Comparison of ENCODE assay signal across 8 cellular contexts in the genomic region with DNA sequence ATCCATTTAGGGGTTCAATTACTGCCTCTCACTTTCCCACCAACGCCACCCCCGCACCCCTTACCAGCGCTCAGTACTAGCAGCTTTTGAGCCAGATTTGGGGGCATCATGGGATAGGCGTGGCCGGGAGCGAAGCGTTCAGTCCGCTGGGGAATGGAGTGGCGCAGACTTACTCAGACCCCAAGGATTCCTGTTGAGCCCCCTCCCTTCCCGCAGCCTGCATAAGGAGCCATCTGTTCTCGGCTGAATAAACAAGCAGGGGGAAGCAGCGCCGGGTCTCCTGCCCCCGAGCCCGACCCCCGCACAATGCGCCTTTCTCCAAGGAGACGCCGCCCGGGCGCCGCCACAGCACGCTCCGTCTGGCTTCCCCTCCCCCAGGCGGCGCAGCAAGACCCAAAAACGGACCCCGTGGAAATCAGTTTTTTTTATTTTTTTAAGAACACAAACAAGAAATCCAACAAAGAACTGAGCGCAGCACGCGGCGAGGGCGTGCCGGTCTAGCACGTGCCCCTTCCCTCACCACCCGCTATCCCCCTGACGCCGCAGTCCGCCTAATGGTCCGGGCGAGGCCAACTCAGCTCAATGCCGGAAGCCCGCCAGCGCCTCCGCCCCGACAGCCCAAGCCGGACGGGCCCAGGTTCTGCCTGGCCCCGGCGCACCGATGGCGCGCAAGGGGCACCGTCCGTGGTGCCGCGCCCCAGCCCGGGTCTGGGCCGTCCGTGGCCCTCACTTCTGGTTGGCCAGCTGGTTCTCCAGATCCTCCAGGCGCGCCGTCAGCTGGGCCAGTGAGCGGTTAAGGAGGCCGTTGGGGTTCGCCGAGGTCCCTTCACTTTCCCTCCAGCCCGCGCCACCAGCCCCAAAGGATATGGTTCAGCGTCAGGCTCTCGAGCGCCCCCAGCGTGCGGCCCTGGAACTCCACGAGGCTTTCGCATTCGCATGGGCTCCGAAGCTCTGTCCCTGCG. TPM values are rescaled to one million over a fixed set of nuclear protein-coding genes. Genes with fewer than 3 reads are reported as not detected.
A peak's percentile ranks its signal among the peaks of the same experiment; 100 is the strongest.
DNase-seq lines count a peak whose midpoint lies in the region; ATAC-seq, FAIRE-seq and TF ChIP-seq lines count a peak whose summit lies in the region.

No MANE protein-coding gene starts in this region.

- no peak for FAIRE-seq in HepG2 (lab: Jason Lieb, UNC)

- BruUV-seq in HCT116 (replicated peaks; lab: Mats Ljungman, UMichigan) = no TSS peak
- BruUV-seq in HepG2 (replicated peaks; lab: Mats Ljungman, UMichigan) = no TSS peak

- no peaks in the 10 kb centered on the region for H3K79me2 ChIP-seq in HCT116 (ENCODE audit: insufficient read depth, low read length)
- H3K79me2 ChIP-seq in HepG2 (ENCODE audit: insufficient read depth, low read length) = no peaks in the 10 kb centered on the region

- H3K9me3 Mint-ChIP-seq in CD4-positive, CD25-positive, alpha-beta regulatory T cell = peaks cover 0 to 2% (median 0%) of the 10 kb centered on the region in 7 donors
- no peaks in the 10 kb centered on the region for H3K9me3 Mint-ChIP-seq in dendritic cell treated with granulocyte-macrophage colony-stimulating factor and Interleukin-4, amounts not matched to agents 40 ng/mL and 50 ng/mL, for 4 days

- no peak overlapping the region for H3K27ac ChIP-seq in CD4-positive, CD25-positive, alpha-beta regulatory T cell (ENCODE audit: insufficient read depth, low read length, poor library complexity, severe bottlenecking)
- H3K27ac ChIP-seq in HCT116 (ENCODE audit: low read depth, low read length) (peak overlapping the region; percentile 23; the same call in 1 of the 2 replicates), HepG2 (ENCODE audit: extremely low read length, insufficient read depth, low read length) (no peak overlapping the region)

- H3K9me3 ChIP-seq in CD4-positive, CD25-positive, alpha-beta regulatory T cell (ENCODE audit: control insufficient read depth in 2 of 2, low read length in 2 of 2) = no peaks in the 10 kb centered on the region
- H3K9me3 ChIP-seq in HCT116 (ENCODE audit: control insufficient read depth in 1 of 2, insufficient read depth in 1 of 2, low read depth in 1 of 2, low read length in 2 of 2) (peaks cover 0 to 3% of the 10 kb centered on the region in 2 experiments; a peak in 1 of 4 replicates), HepG2 (ENCODE audit: low read length) (no peaks in the 10 kb centered on the region)

- peak; percentile 59 to 80 (median 68) for DNase-seq in CD4-positive, CD25-positive, alpha-beta regulatory T cell
- DNase-seq in HCT116 (ENCODE audit: low read depth, low spot score) (peak; percentile 26), NCI-H226 (peak; percentile 32), HepG2 (ENCODE audit: low spot score) (peak; percentile 50)
- peak; percentile 78 for DNase-seq in activated CD4-positive, alpha-beta T cell treated with anti-CD3 and anti-CD28 coated beads, Interleukin-2, amount 50 U/mL, for 1 hour
- DNase-seq in stimulated activated CD4-positive, alpha-beta T cell treated with anti-CD3 and anti-CD28 coated beads, Interleukin-2, amount 100 ng/mL, for 4 hours (ENCODE audit: low read depth) = peak; percentile 71

- peaks cover 31% of the 10 kb centered on the region for H3K27me3 Mint-ChIP-seq in CD4-positive, CD25-positive, alpha-beta regulatory T cell
- H3K27me3 Mint-ChIP-seq in dendritic cell treated with granulocyte-macrophage colony-stimulating factor and Interleukin-4, amounts not matched to agents 40 ng/mL and 50 ng/mL, for 4 days = peaks cover 52% of the 10 kb centered on the region

- peak; percentile 85 to 86 for ATAC-seq in CD4-positive, CD25-positive, alpha-beta regulatory T cell (ENCODE audit: low read depth in 2 of 2)
- ATAC-seq in HCT116 = peak; percentile 91
- peak; percentile 87 for ATAC-seq in HepG2
- ATAC-seq in GM18870 (IDR thresholded peaks at IDR 0.05; ENCODE audit: unreplicated experiment) = no peak

- RAD21 ChIA-PET in HCT116 (lab: Charles Lee; ENCODE audit: low non-redundant PET in 1 of 2, low total read pairs in 2 of 2, uncharacterized antibody in 2 of 2, unreplicated experiment in 2 of 2) = no interaction called here

- H4K20me1 ChIP-seq in HCT116 (ENCODE audit: insufficient read depth) = no peaks in the 10 kb centered on the region
- H4K20me1 ChIP-seq in HepG2 (ENCODE audit: insufficient read depth, low read length) = no peaks in the 10 kb centered on the region

- H3K4me1 ChIP-seq in CD4-positive, CD25-positive, alpha-beta regulatory T cell (ENCODE audit: control insufficient read depth, insufficient read depth, low read length, poor library complexity, severe bottlenecking) = peaks cover 15% of the 10 kb centered on the region
- H3K4me1 ChIP-seq in HCT116 (ENCODE audit: control insufficient read depth in 1 of 2, insufficient read depth in 2 of 2, low read length in 2 of 2) (peaks cover 0 to 12% of the 10 kb centered on the region in 2 experiments; a peak in 2 of 4 replicates), HepG2 (ENCODE audit: insufficient read depth, low read length) (peaks cover 16% of the 10 kb centered on the region; the same call in 1 of the 2 replicates)

- H3K4me3 ChIP-seq in CD4-positive, CD25-positive, alpha-beta regulatory T cell (ENCODE audit: low read depth, low read length) = no peak overlapping the region
- H3K4me3 ChIP-seq in HCT116 (replicated peaks in 1 of 2; ENCODE audit: low read depth in 1 of 2, low read length in 2 of 2) (peak overlapping the region; percentile 32 to 59), HepG2 (replicated peaks in 1 of 3; ENCODE audit: insufficient read depth in 1 of 3, low read depth in 2 of 3, low read length in 3 of 3) (peak overlapping the region in 2 of 3 experiments; percentile 37 to 60; a peak in 3 of 6 replicates)

- TF ChIP-seq CTCF in HCT116 (IDR thresholded peaks at IDR 0.05 in 2 of 3, conservative IDR thresholded peaks at IDR 0.05 in 1 of 3; ENCODE audit: borderline replicate concordance in 1 of 3, insufficient read depth in 1 of 3, low read depth in 2 of 3, low read length in 2 of 3) (peak; percentile 40 to 97 (median 94); a peak in 5 of 6 replicates), HepG2 (CRISPR knock-in tag; IDR thresholded peaks at IDR 0.05) (peak; percentile 91)

- TF ChIP-seq POLR2A in HCT116 (IDR thresholded peaks at IDR 0.05; ENCODE audit: borderline replicate concordance, extremely low read depth, insufficient read depth, insufficient read length) (no peak), HepG2 (IDR thresholded peaks at IDR 0.05; ENCODE audit: insufficient read depth in 1 of 2, low read depth in 2 of 2, low read length in 2 of 2) (no peak)

- WGBS in HepG2 (ENCODE audit: low lambda C conversion rate) = 27% methylated on average over 66 of the region's 79 CpGs

- TF ChIP-seq EP300 in HepG2 (IDR thresholded peaks at IDR 0.05; ENCODE audit: low read depth in 2 of 2, low read length in 2 of 2) (no peak), HepG2 (CRISPR knock-in tag; IDR thresholded peaks at IDR 0.05; ENCODE audit: borderline replicate concordance) (no peak)

- H3K9me2 ChIP-seq in HCT116 (ENCODE audit: insufficient read depth) = no peaks in the 10 kb centered on the region

- H3K4me2 ChIP-seq in HCT116 (ENCODE audit: low read length) (peak overlapping the region; percentile 87), HepG2 (ENCODE audit: low read depth, low read length) (peak overlapping the region; percentile 71)

- no peaks in the 10 kb centered on the region for H3K36me3 ChIP-seq in CD4-positive, CD25-positive, alpha-beta regulatory T cell (ENCODE audit: control insufficient read depth, insufficient read depth, low read length)
- H3K36me3 ChIP-seq in HCT116 (ENCODE audit: control insufficient read depth in 1 of 2, insufficient read depth in 2 of 2, low read length in 2 of 2) (no peaks in the 10 kb centered on the region), HepG2 (replicated peaks in 1 of 2; ENCODE audit: control insufficient read depth in 1 of 2, insufficient read depth in 2 of 2, low read length in 2 of 2) (no peaks in the 10 kb centered on the region)

- TF ChIP-seq RAD21 in HCT116 (IDR thresholded peaks at IDR 0.05; ENCODE audit: low read depth) = no peak
- TF ChIP-seq RAD21 in HepG2 (CRISPR knock-in tag; IDR thresholded peaks at IDR 0.05) = peak; percentile 24; the same call in 1 of the 2 replicates

- peak overlapping the region; percentile 81 for H2AFZ ChIP-seq in HCT116 (ENCODE audit: low read depth, low read length, poor library complexity, severe bottlenecking)
- no peak overlapping the region for H2AFZ ChIP-seq in HepG2 (ENCODE audit: low read length)

- peak overlapping the region; percentile 2 to 87 (median 66) for H3K4me3 Mint-ChIP-seq in CD4-positive, CD25-positive, alpha-beta regulatory T cell
- peak overlapping the region; percentile 70 for H3K4me3 Mint-ChIP-seq in dendritic cell treated with granulocyte-macrophage colony-stimulating factor and Interleukin-4, amounts not matched to agents 40 ng/mL and 50 ng/mL, for 4 days

- intact Hi-C loops in HCT116 (cut with micrococcal nuclease) (no loop called here), HepG2 (cut with micrococcal nuclease; ENCODE audit: unreplicated experiment) (loop anchor here (5.0 kb wide), 1 partner anchor 156 kb away; no protein-coding TSS in a partner anchor)
- intact Hi-C loops in dendritic cell treated with granulocyte-macrophage colony-stimulating factor and Interleukin-4, amounts not matched to agents 40 ng/mL and 50 ng/mL, for 4 days (cut with micrococcal nuclease) = loop anchor here (5.0 kb wide), 1 partner anchor 196 kb away; no protein-coding TSS in a partner anchor

- CTCF ChIA-PET in HCT116 (lab: Charles Lee) = interaction anchor here (0.8 to 5.4 kb wide), 14 partner anchors 7 to 478 kb away, joined by 3 to 30 read pairs (median 4); no protein-coding TSS in a partner anchor
- CTCF ChIA-PET in HepG2 (lab: Yijun Ruan, JAX; ENCODE audit: low intra/inter-chr PET ratio, low total read pairs) = interaction anchor here (1.1 kb wide), 1 partner anchor 18 kb away, joined by 3 read pairs; no protein-coding TSS in a partner anchor

- no peak overlapping the region for H3K27ac Mint-ChIP-seq in CD4-positive, CD25-positive, alpha-beta regulatory T cell
- peak overlapping the region; percentile 51 for H3K27ac Mint-ChIP-seq in dendritic cell treated with granulocyte-macrophage colony-stimulating factor and Interleukin-4, amounts not matched to agents 40 ng/mL and 50 ng/mL, for 4 days

- POLR2A ChIA-PET in HCT116 (lab: Charles Lee) = interaction anchor here (1.9 kb wide), 1 partner anchor 7 kb away, joined by 6 read pairs; no protein-coding TSS in a partner anchor
- POLR2A ChIA-PET in HepG2 (lab: Yijun Ruan, JAX) = interaction anchor here (0.6 to 1.0 kb wide), 2 partner anchors 161 to 600 kb away, joined by 3 read pairs; no protein-coding TSS in a partner anchor

- H3K27me3 ChIP-seq in CD4-positive, CD25-positive, alpha-beta regulatory T cell (ENCODE audit: control insufficient read depth, insufficient read depth, low read length) = peaks cover 11% of the 10 kb centered on the region
- H3K27me3 ChIP-seq in HCT116 (ENCODE audit: insufficient read depth, low read length) (no peaks in the 10 kb centered on the region), HepG2 (ENCODE audit: control insufficient read depth in 1 of 2, insufficient read depth in 2 of 2, low read length in 2 of 2) (peaks cover 4 to 60% of the 10 kb centered on the region in 2 experiments; a peak in 4 of 5 replicates)

- H3K36me3 Mint-ChIP-seq in CD4-positive, CD25-positive, alpha-beta regulatory T cell = no peaks in the 10 kb centered on the region
- no peaks in the 10 kb centered on the region for H3K36me3 Mint-ChIP-seq in dendritic cell treated with granulocyte-macrophage colony-stimulating factor and Interleukin-4, amounts not matched to agents 40 ng/mL and 50 ng/mL, for 4 days (ENCODE audit: low read depth)

- peaks cover 0 to 18% (median 1%) of the 10 kb centered on the region in 4 donors for H3K4me1 Mint-ChIP-seq in CD4-positive, CD25-positive, alpha-beta regulatory T cell
- peaks cover 25% of the 10 kb centered on the region for H3K4me1 Mint-ChIP-seq in dendritic cell treated with granulocyte-macrophage colony-stimulating factor and Interleukin-4, amounts not matched to agents 40 ng/mL and 50 ng/mL, for 4 days (ENCODE audit: low read depth)

- H3K9ac ChIP-seq in HCT116 (ENCODE audit: low read length) = peak overlapping the region; percentile 52; the same call in 1 of the 2 replicates
- no peak overlapping the region for H3K9ac ChIP-seq in HepG2 (ENCODE audit: insufficient read depth, low read depth, low read length)

- in situ Hi-C loops in HepG2 (cut with HindIII; ENCODE audit: extremely low pct_ligation_motif_present, low pct_unique_long_range_greater_than_20kb) = loop anchor here (10.0 kb wide), 1 partner anchor 279 kb away; no protein-coding TSS in a partner anchor

RNA-seq across cellular contexts. Expression of a gene that starts 13.3 kb away (rescaled TPM):
- total RNA-seq in CD4-positive, CD25-positive, alpha-beta regulatory T cell = not detected
- not detected for polyA plus RNA-seq in CD4-positive, CD25-positive, alpha-beta regulatory T cell
- total RNA-seq in HCT116 (2021; ENCODE audit: unreplicated experiment) (not detected), HepG2 (2016; rRNA removed; fragmentation: Illumina TruSeq; extraction: Trizol) (not detected in 2 replicates)
- 0.05 and 0.08 TPM in 2 replicates for polyA plus RNA-seq in HCT116 (2012)
- total RNA-seq in HepG2 (2016; cell fraction: cytosol; rRNA removed; fragmentation: Illumina TruSeq; extraction: Trizol; ENCODE audit: low read depth) = not detected in 2 replicates
- not detected in 2 replicates for total RNA-seq in HepG2 (2016; cell fraction: insoluble cytoplasmic fraction; rRNA removed; fragmentation: Illumina TruSeq; extraction: Trizol)
- not detected in 2 replicates for total RNA-seq in HepG2 (2016; cell fraction: membrane; rRNA removed; fragmentation: Illumina TruSeq; extraction: Trizol)
- total RNA-seq in HepG2 (2016; cell fraction: nucleus; rRNA removed; fragmentation: Illumina TruSeq; extraction: Trizol) = not detected in 2 replicates
- polyA plus RNA-seq in HepG2 (2011; rRNA removed) = not detected in 2 replicates
- not detected in 2 replicates for polyA plus RNA-seq in HepG2 (2011; cell fraction: cytosol; rRNA removed)
- polyA plus RNA-seq in HepG2 (2011; cell fraction: nucleus; rRNA removed) = not detected in 2 replicates
- polyA plus RNA-seq in HepG2 (2012) = not detected in 2 replicates
- polyA plus RNA-seq in HepG2 (2016; cell fraction: cytosol; fragmentation: Illumina TruSeq; extraction: Trizol; ENCODE audit: low read depth) = not detected in 2 replicates
- polyA plus RNA-seq in HepG2 (2016; cell fraction: insoluble cytoplasmic fraction; fragmentation: Illumina TruSeq; extraction: Trizol; ENCODE audit: low read depth) = not detected in 2 replicates
- polyA plus RNA-seq in HepG2 (2016; cell fraction: membrane; fragmentation: Illumina TruSeq; extraction: Trizol; ENCODE audit: low read depth) = not detected in 2 replicates
- polyA plus RNA-seq in HepG2 (2016; cell fraction: nucleus; fragmentation: Illumina TruSeq; extraction: Trizol; ENCODE audit: insufficient read depth, low read depth) = not detected in 2 replicates
- not detected in 2 replicates for polyA minus RNA-seq in HepG2 (2011; rRNA and poly(A)+ RNA removed; ENCODE audit: low replicate concordance)
- not detected in 2 replicates for polyA minus RNA-seq in HepG2 (2011; cell fraction: cytosol; rRNA and poly(A)+ RNA removed)
- not detected in 2 replicates for polyA minus RNA-seq in HepG2 (2011; cell fraction: nucleus; rRNA and poly(A)+ RNA removed)

RNA-seq across cellular contexts. Expression of a gene that starts 14.8 kb away (rescaled TPM):
- not detected for total RNA-seq in CD4-positive, CD25-positive, alpha-beta regulatory T cell
- polyA plus RNA-seq in CD4-positive, CD25-positive, alpha-beta regulatory T cell = under 1 TPM in 1 of 4 donors, not detected in 3; 0.10 TPM
- total RNA-seq in HCT116 (2021; ENCODE audit: unreplicated experiment) (0.64 TPM), HepG2 (2016; rRNA removed; fragmentation: Illumina TruSeq; extraction: Trizol) (not detected in 2 replicates)
- 0.61 and 0.62 TPM in 2 replicates for polyA plus RNA-seq in HCT116 (2012)
- not detected in 2 replicates for total RNA-seq in HepG2 (2016; cell fraction: cytosol; rRNA removed; fragmentation: Illumina TruSeq; extraction: Trizol; ENCODE audit: low read depth)
- not detected in 2 replicates for total RNA-seq in HepG2 (2016; cell fraction: insoluble cytoplasmic fraction; rRNA removed; fragmentation: Illumina TruSeq; extraction: Trizol)
- not detected in 2 replicates for total RNA-seq in HepG2 (2016; cell fraction: membrane; rRNA removed; fragmentation: Illumina TruSeq; extraction: Trizol)
- total RNA-seq in HepG2 (2016; cell fraction: nucleus; rRNA removed; fragmentation: Illumina TruSeq; extraction: Trizol) = not detected in 2 replicates
- polyA plus RNA-seq in HepG2 (2011; rRNA removed) = 0.04 TPM in 1 of 2 replicates, not detected in the other
- polyA plus RNA-seq in HepG2 (2011; cell fraction: cytosol; rRNA removed) = not detected in 2 replicates
- 0.11 TPM in 1 of 2 replicates, not detected in the other for polyA plus RNA-seq in HepG2 (2011; cell fraction: nucleus; rRNA removed)
- not detected in 2 replicates for polyA plus RNA-seq in HepG2 (2012)
- not detected in 2 replicates for polyA plus RNA-seq in HepG2 (2016; cell fraction: cytosol; fragmentation: Illumina TruSeq; extraction: Trizol; ENCODE audit: low read depth)
- not detected in 2 replicates for polyA plus RNA-seq in HepG2 (2016; cell fraction: insoluble cytoplasmic fraction; fragmentation: Illumina TruSeq; extraction: Trizol; ENCODE audit: low read depth)
- polyA plus RNA-seq in HepG2 (2016; cell fraction: membrane; fragmentation: Illumina TruSeq; extraction: Trizol; ENCODE audit: low read depth) = not detected in 2 replicates
- polyA plus RNA-seq in HepG2 (2016; cell fraction: nucleus; fragmentation: Illumina TruSeq; extraction: Trizol; ENCODE audit: insufficient read depth, low read depth) = not detected in 2 replicates
- not detected in 2 replicates for polyA minus RNA-seq in HepG2 (2011; rRNA and poly(A)+ RNA removed; ENCODE audit: low replicate concordance)
- polyA minus RNA-seq in HepG2 (2011; cell fraction: cytosol; rRNA and poly(A)+ RNA removed) = not detected in 2 replicates
- not detected in 2 replicates for polyA minus RNA-seq in HepG2 (2011; cell fraction: nucleus; rRNA and poly(A)+ RNA removed)

RNA-seq across cellular contexts. Expression of a gene that starts 39.0 kb away (rescaled TPM):
- total RNA-seq in CD4-positive, CD25-positive, alpha-beta regulatory T cell = not detected
- not detected for polyA plus RNA-seq in CD4-positive, CD25-positive, alpha-beta regulatory T cell
- total RNA-seq in HCT116 (2021; ENCODE audit: unreplicated experiment) = 5.4 TPM
- polyA plus RNA-seq in HCT116 (2012) = 24.2 and 27.3 TPM in 2 replicates
- not detected in 2 replicates for total RNA-seq in HepG2 (2016; rRNA removed; fragmentation: Illumina TruSeq; extraction: Trizol)
- not detected in 2 replicates for total RNA-seq in HepG2 (2016; cell fraction: cytosol; rRNA removed; fragmentation: Illumina TruSeq; extraction: Trizol; ENCODE audit: low read depth)
- total RNA-seq in HepG2 (2016; cell fraction: insoluble cytoplasmic fraction; rRNA removed; fragmentation: Illumina TruSeq; extraction: Trizol) = not detected in 2 replicates
- not detected in 2 replicates for total RNA-seq in HepG2 (2016; cell fraction: membrane; rRNA removed; fragmentation: Illumina TruSeq; extraction: Trizol)
- not detected in 2 replicates for total RNA-seq in HepG2 (2016; cell fraction: nucleus; rRNA removed; fragmentation: Illumina TruSeq; extraction: Trizol)
- polyA plus RNA-seq in HepG2 (2011; rRNA removed) = 0.13 TPM in 1 of 2 replicates, not detected in the other
- polyA plus RNA-seq in HepG2 (2011; cell fraction: cytosol; rRNA removed) = 0.28 TPM in 1 of 2 replicates, not detected in the other
- polyA plus RNA-seq in HepG2 (2011; cell fraction: nucleus; rRNA removed) = not detected in 2 replicates
- polyA plus RNA-seq in HepG2 (2012) = not detected in 2 replicates
- not detected in 2 replicates for polyA plus RNA-seq in HepG2 (2016; cell fraction: cytosol; fragmentation: Illumina TruSeq; extraction: Trizol; ENCODE audit: low read depth)
- polyA plus RNA-seq in HepG2 (2016; cell fraction: insoluble cytoplasmic fraction; fragmentation: Illumina TruSeq; extraction: Trizol; ENCODE audit: low read depth) = not detected in 2 replicates
- not detected in 2 replicates for polyA plus RNA-seq in HepG2 (2016; cell fraction: membrane; fragmentation: Illumina TruSeq; extraction: Trizol; ENCODE audit: low read depth)
- not detected in 2 replicates for polyA plus RNA-seq in HepG2 (2016; cell fraction: nucleus; fragmentation: Illumina TruSeq; extraction: Trizol; ENCODE audit: insufficient read depth, low read depth)
- 116 TPM in 1 of 2 replicates, not detected in the other for polyA minus RNA-seq in HepG2 (2011; rRNA and poly(A)+ RNA removed; ENCODE audit: low replicate concordance)
- polyA minus RNA-seq in HepG2 (2011; cell fraction: cytosol; rRNA and poly(A)+ RNA removed) = 10.7 and 13.4 TPM in 2 replicates
- 2.5 and 8.4 TPM in 2 replicates for polyA minus RNA-seq in HepG2 (2011; cell fraction: nucleus; rRNA and poly(A)+ RNA removed)

RNA-seq across cellular contexts. Expression of a gene that starts 54.9 kb away (rescaled TPM):
- 8.2 TPM for total RNA-seq in CD4-positive, CD25-positive, alpha-beta regulatory T cell
- polyA plus RNA-seq in CD4-positive, CD25-positive, alpha-beta regulatory T cell = 1 to 10 TPM; 2.2 to 6.3 (median 3.7) TPM
- total RNA-seq in HCT116 (2021; ENCODE audit: unreplicated experiment) (100 TPM), HepG2 (2016; rRNA removed; fragmentation: Illumina TruSeq; extraction: Trizol) (36.0 and 65.1 TPM in 2 replicates)
- 115 and 117 TPM in 2 replicates for polyA plus RNA-seq in HCT116 (2012)
- total RNA-seq in HepG2 (2016; cell fraction: cytosol; rRNA removed; fragmentation: Illumina TruSeq; extraction: Trizol; ENCODE audit: low read depth) = 6.2 and 6.3 TPM in 2 replicates
- 34.4 and 64.3 TPM in 2 replicates for total RNA-seq in HepG2 (2016; cell fraction: insoluble cytoplasmic fraction; rRNA removed; fragmentation: Illumina TruSeq; extraction: Trizol)
- total RNA-seq in HepG2 (2016; cell fraction: membrane; rRNA removed; fragmentation: Illumina TruSeq; extraction: Trizol) = 21.2 and 23.6 TPM in 2 replicates
- total RNA-seq in HepG2 (2016; cell fraction: nucleus; rRNA removed; fragmentation: Illumina TruSeq; extraction: Trizol) = 61.5 and 66.3 TPM in 2 replicates
- 49.0 and 67.2 TPM in 2 replicates for polyA plus RNA-seq in HepG2 (2011; rRNA removed)
- 51.5 and 81.1 TPM in 2 replicates for polyA plus RNA-seq in HepG2 (2011; cell fraction: cytosol; rRNA removed)
- 16.0 and 26.7 TPM in 2 replicates for polyA plus RNA-seq in HepG2 (2011; cell fraction: nucleus; rRNA removed)
- 44.1 and 51.7 TPM in 2 replicates for polyA plus RNA-seq in HepG2 (2012)
- polyA plus RNA-seq in HepG2 (2016; cell fraction: cytosol; fragmentation: Illumina TruSeq; extraction: Trizol; ENCODE audit: low read depth) = 5.0 TPM in 2 replicates
- 33.1 and 34.5 TPM in 2 replicates for polyA plus RNA-seq in HepG2 (2016; cell fraction: insoluble cytoplasmic fraction; fragmentation: Illumina TruSeq; extraction: Trizol; ENCODE audit: low read depth)
- polyA plus RNA-seq in HepG2 (2016; cell fraction: membrane; fragmentation: Illumina TruSeq; extraction: Trizol; ENCODE audit: low read depth) = 13.3 and 15.5 TPM in 2 replicates
- 86.0 and 86.3 TPM in 2 replicates for polyA plus RNA-seq in HepG2 (2016; cell fraction: nucleus; fragmentation: Illumina TruSeq; extraction: Trizol; ENCODE audit: insufficient read depth, low read depth)
- polyA minus RNA-seq in HepG2 (2011; rRNA and poly(A)+ RNA removed; ENCODE audit: low replicate concordance) = 33.3 and 94.7 TPM in 2 replicates
- 68.1 and 88.6 TPM in 2 replicates for polyA minus RNA-seq in HepG2 (2011; cell fraction: cytosol; rRNA and poly(A)+ RNA removed)
- polyA minus RNA-seq in HepG2 (2011; cell fraction: nucleus; rRNA and poly(A)+ RNA removed) = 15.1 and 31.3 TPM in 2 replicates

Comparison
In these comparisons a context has a peak if more than half of its experiments do, and no peak if none do; other contexts are left out.
1. DNase-seq: peak in every context shown above with its lines; median percentile 78 in activated CD4-positive, alpha-beta T cell treated with anti-CD3 and anti-CD28 coated beads, Interleukin-2, amount 50 U/mL, for 1 hour; 71 in stimulated activated CD4-positive, alpha-beta T cell treated with anti-CD3 and anti-CD28 coated beads, Interleukin-2, amount 100 ng/mL, for 4 hours; 68 in CD4-positive, CD25-positive, alpha-beta regulatory T cell; 50 in HepG2; 32 in NCI-H226; 26 in HCT116.